Comparison of ENCODE assay signal across 8 cellular contexts in the genomic region with DNA sequence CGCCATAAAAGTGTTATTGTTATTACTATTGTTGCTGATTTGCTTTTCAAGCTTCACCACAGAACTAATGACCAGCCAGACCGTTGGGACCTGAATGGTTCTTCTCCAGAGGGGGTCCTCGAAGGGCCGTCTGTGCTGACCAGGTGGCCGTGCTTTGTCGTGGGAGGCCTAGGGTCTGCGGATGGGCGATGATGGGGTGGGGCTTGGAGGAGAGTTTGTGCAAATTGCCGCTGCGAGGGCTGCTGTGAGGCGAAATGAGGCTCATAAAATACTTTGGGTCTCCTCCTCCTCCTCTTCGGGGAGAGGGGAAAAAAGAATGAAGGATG. TPM values are rescaled to one million over a fixed set of nuclear protein-coding genes. Genes with fewer than 3 reads are reported as not detected.
DNase-seq lines count a peak whose midpoint lies in the region; ATAC-seq, FAIRE-seq and TF ChIP-seq lines count a peak whose summit lies in the region.

No MANE protein-coding gene starts in this region.

- peaks cover 11 to 17% of the 10 kb centered on the region in 2 donors for H3K36me3 ChIP-seq in kidney (ENCODE audit: control insufficient read depth in 1 of 2, insufficient read depth in 2 of 2, low read length in 2 of 2)
- peaks cover 14 to 26% (median 26%) of the 10 kb centered on the region in 3 donors for H3K36me3 ChIP-seq in tibial artery

- H3K9me3 Mint-ChIP-seq in Calu3 (ENCODE audit: low read depth, unreplicated experiment): no peaks in the 10 kb centered on the region
- no peaks in the 10 kb centered on the region for H3K9me3 Mint-ChIP-seq in activated CD8-positive, alpha-beta T cell treated with anti-CD3 and anti-CD28 coated beads for 36 hours

- FAIRE-seq in kidney (lab: Jason Lieb, UNC): no peak

- peak overlapping the region; percentile 93 for H3K4me3 Mint-ChIP-seq in Calu3 (ENCODE audit: low read depth, unreplicated experiment)
- peak overlapping the region; percentile 90 for H3K4me3 Mint-ChIP-seq in activated CD8-positive, alpha-beta T cell treated with anti-CD3 and anti-CD28 coated beads for 36 hours

- H3K27ac ChIP-seq in kidney (ENCODE audit: low read depth in 2 of 2, low read length in 2 of 2): peak overlapping the region; percentile 79
- peak overlapping the region; percentile 83 to 94 for H3K27ac ChIP-seq in tibial artery

- peak; percentile 12 for ATAC-seq in HG02970 (IDR thresholded peaks at IDR 0.05; ENCODE audit: low FRiP score, unreplicated experiment)
- ATAC-seq in activated CD8-positive, alpha-beta T cell treated with anti-CD3 and anti-CD28 coated beads for 36 hours: no peak
- ATAC-seq in GM19328 (IDR thresholded peaks at IDR 0.05; ENCODE audit: unreplicated experiment): no peak

- H3K4me3 ChIP-seq in kidney (ENCODE audit: low read length in 2 of 2) (peak overlapping the region; percentile 81 to 91), tibial artery (peak overlapping the region; percentile 64 to 93)

- H3K9ac ChIP-seq in kidney (ENCODE audit: low read length in 2 of 2): peak overlapping the region in 1 of 2 donors; percentile 97

- H3K27me3 Mint-ChIP-seq in Calu3 (ENCODE audit: unreplicated experiment): no peaks in the 10 kb centered on the region
- no peaks in the 10 kb centered on the region for H3K27me3 Mint-ChIP-seq in activated CD8-positive, alpha-beta T cell treated with anti-CD3 and anti-CD28 coated beads for 36 hours

- POLR2A ChIA-PET in activated CD8-positive, alpha-beta T cell treated with anti-CD3 and anti-CD28 coated beads for 36 hours (lab: Charles Lee): interaction anchor here (0.6 to 1.4 kb wide), 5 partner anchors 15 to 387 kb away, joined by 3 to 4 read pairs (median 3); a partner anchor contains a TSS

- BruUV-seq in Calu3 (replicated peaks; lab: Mats Ljungman, UMichigan): no TSS peak

- no peaks in the 10 kb centered on the region for H3K9me3 ChIP-seq in kidney (ENCODE audit: control insufficient read depth in 1 of 2, low read length in 2 of 2)
- H3K9me3 ChIP-seq in tibial artery: no peaks in the 10 kb centered on the region

- no peak for DNase-seq in Calu3
- peak; percentile 25 for DNase-seq in activated CD8-positive, alpha-beta T cell treated with anti-CD3 and anti-CD28 coated beads for 36 hours
- no peak for DNase-seq in kidney
- no peak for DNase-seq in tibial artery
- DNase-seq in HuH-7 (ENCODE audit: low spot score): no peak
- DNase-seq in NCI-H226: no peak

- TF ChIP-seq CTCF in Calu3 (IDR thresholded peaks at IDR 0.05; ENCODE audit: unreplicated experiment): no peak
- no peak for TF ChIP-seq CTCF in activated CD8-positive, alpha-beta T cell treated with anti-CD3 and anti-CD28 coated beads for 36 hours (IDR thresholded peaks at IDR 0.05)
- no peak for TF ChIP-seq CTCF in kidney (IDR thresholded peaks at IDR 0.05; ENCODE audit: borderline replicate concordance, extremely low read depth, insufficient read depth)
- no peak for TF ChIP-seq CTCF in tibial artery (IDR thresholded peaks at IDR 0.05)

- peak overlapping the region; percentile 95 for H3K27ac Mint-ChIP-seq in Calu3 (ENCODE audit: unreplicated experiment)
- H3K27ac Mint-ChIP-seq in activated CD8-positive, alpha-beta T cell treated with anti-CD3 and anti-CD28 coated beads for 36 hours: peak overlapping the region; percentile 98

- no peaks in the 10 kb centered on the region for H3K27me3 ChIP-seq in tibial artery

- peaks cover 51% of the 10 kb centered on the region for H3K4me1 Mint-ChIP-seq in Calu3 (ENCODE audit: low read depth, unreplicated experiment)
- peaks cover 43% of the 10 kb centered on the region for H3K4me1 Mint-ChIP-seq in activated CD8-positive, alpha-beta T cell treated with anti-CD3 and anti-CD28 coated beads for 36 hours (ENCODE audit: low read depth)

- CTCF ChIA-PET in Calu3 (lab: Charles Lee): interaction anchor here (0.7 kb wide), 1 partner anchor 20 kb away, joined by 3 read pairs; no protein-coding TSS in a partner anchor
- CTCF ChIA-PET in activated CD8-positive, alpha-beta T cell treated with anti-CD3 and anti-CD28 coated beads for 36 hours (lab: Charles Lee): interaction anchor here (0.9 kb wide), 1 partner anchor 29 kb away, joined by 4 read pairs; no protein-coding TSS in a partner anchor

- peaks cover 15 to 21% of the 10 kb centered on the region in 2 donors for H3K4me1 ChIP-seq in kidney (ENCODE audit: control insufficient read depth in 1 of 2, insufficient read depth in 1 of 2, low read depth in 1 of 2, low read length in 2 of 2)
- H3K4me1 ChIP-seq in tibial artery: peaks cover 0 to 45% (median 40%) of the 10 kb centered on the region in 4 donors

- H3K36me3 Mint-ChIP-seq in Calu3 (ENCODE audit: insufficient read depth, unreplicated experiment): peaks cover 58% of the 10 kb centered on the region
- H3K36me3 Mint-ChIP-seq in activated CD8-positive, alpha-beta T cell treated with anti-CD3 and anti-CD28 coated beads for 36 hours (ENCODE audit: low read depth): peaks cover 39% of the 10 kb centered on the region

- intact Hi-C loops in Calu3 (cut with micrococcal nuclease; ENCODE audit: unreplicated experiment) (no loop called here), kidney (cut with DNase I) (no loop called here), tibial artery (cut with DNase I; ENCODE audit: low total_unique reads) (no loop called here)
- intact Hi-C loops in activated CD8-positive, alpha-beta T cell treated with anti-CD3 and anti-CD28 coated beads for 36 hours (cut with micrococcal nuclease): no loop called here

RNA-seq across cellular contexts. Expression of a gene that starts 0.8 kb away (rescaled TPM):
- total RNA-seq in Calu3 (2022) (86.3 and 86.6 TPM in 2 replicates), kidney (35.5 TPM)
- total RNA-seq in activated CD8-positive, alpha-beta T cell treated with anti-CD3 and anti-CD28 coated beads for 36 hours: 10 to 100 TPM; 59.8 to 72.4 TPM
- polyA plus RNA-seq in kidney (ENCODE audit: insufficient read depth, low read depth, low replicate concordance): 23.7 TPM

RNA-seq across cellular contexts. Expression of a gene that starts 6.0 kb away (rescaled TPM):
- total RNA-seq in Calu3 (2022) (22.6 and 26.4 TPM in 2 replicates), kidney (22.9 TPM)
- 1 to 10 TPM; 7.2 to 7.5 TPM for total RNA-seq in activated CD8-positive, alpha-beta T cell treated with anti-CD3 and anti-CD28 coated beads for 36 hours
- polyA plus RNA-seq in kidney (ENCODE audit: insufficient read depth, low read depth, low replicate concordance): 16.3 TPM

RNA-seq across cellular contexts. Expression of a gene that starts 9.7 kb away (rescaled TPM):
- total RNA-seq in Calu3 (2022) (443 and 488 TPM in 2 replicates), kidney (217 TPM)
- 100 to 1,000 TPM; 179 to 183 TPM for total RNA-seq in activated CD8-positive, alpha-beta T cell treated with anti-CD3 and anti-CD28 coated beads for 36 hours
- polyA plus RNA-seq in kidney (ENCODE audit: insufficient read depth, low read depth, low replicate concordance): 53.5 TPM

RNA-seq across cellular contexts. Expression of a gene that starts 24.8 kb away (rescaled TPM):
- total RNA-seq in Calu3 (2022) (138 and 154 TPM in 2 replicates), kidney (92.4 TPM)
- 10 to 100 TPM; 24.2 to 24.3 TPM for total RNA-seq in activated CD8-positive, alpha-beta T cell treated with anti-CD3 and anti-CD28 coated beads for 36 hours
- 56.2 TPM for polyA plus RNA-seq in kidney (ENCODE audit: insufficient read depth, low read depth, low replicate concordance)

RNA-seq across cellular contexts. Expression of a gene that starts 34.2 kb away (rescaled TPM):
- total RNA-seq in Calu3 (2022) (141 and 168 TPM in 2 replicates), kidney (46.8 TPM)
- 10 to 100 TPM; 78.1 to 92.3 TPM for total RNA-seq in activated CD8-positive, alpha-beta T cell treated with anti-CD3 and anti-CD28 coated beads for 36 hours
- polyA plus RNA-seq in kidney (ENCODE audit: insufficient read depth, low read depth, low replicate concordance): 159 TPM
